ENCODE assay signal across 5 cellular contexts in the genomic region with DNA sequence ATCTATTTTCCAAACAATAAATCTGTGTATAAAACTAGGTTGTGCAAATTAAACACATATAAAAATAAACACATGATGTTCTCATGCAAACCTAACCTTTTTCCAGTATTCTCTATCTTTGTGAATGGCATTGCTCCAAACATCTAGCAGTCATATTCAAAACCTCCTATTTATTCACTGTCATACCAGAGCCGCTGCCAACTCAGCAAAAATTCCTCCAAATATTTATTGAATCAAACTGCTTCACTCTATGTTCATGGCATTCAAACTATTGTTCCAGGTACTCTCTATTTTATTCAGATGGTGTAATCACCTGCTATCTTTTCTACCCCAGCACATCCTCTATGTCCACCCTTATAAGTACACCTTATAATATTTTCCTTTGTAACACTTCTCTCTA.
"Had no signal": no experiment of that assay in that cellular context is flagged by ENCODE, and none has a peak within 500 bp of the region (broad histone marks: within the 10 kb centered on the region; RNA-seq: fewer than 3 reads in every experiment).

No MANE protein-coding gene starts in this region.

- H3K9ac ChIP-seq: KMS-11 had no signal

- H3K4me2 ChIP-seq: KMS-11 had no signal

- FAIRE-seq: HTR-8/SVneo had no signal

- H3K27ac ChIP-seq: HL-60, KMS-11 had no signal

- DNase-seq: KBM-7, KG1 had no signal
